In genomic region chr7:87797798-87798403, GRCh38 we compare ENCODE assay signal across 8 cellular contexts.
DNase-seq lines count a peak whose midpoint lies in the region; ATAC-seq and TF ChIP-seq lines count a peak whose summit lies in the region.

No MANE protein-coding gene starts in this region.

- DNase-seq in DMS 273 treated with DMSO at 0.1 percent for 48 hours (lab: John Stamatoyannopoulos, UW) = peak; percentile 69
- DNase-seq in GM19240 (ENCODE audit: insufficient read length, low spot score) = peak; percentile 3
- DNase-seq in NCI-H2171 treated with DMSO at 0.1 percent for 48 hours (lab: John Stamatoyannopoulos, UW) = peak; percentile 74
- DNase-seq in adrenal gland = no peak
- peak; percentile 22 to 38 (median 36) for DNase-seq in immature natural killer cell
- DNase-seq in superior temporal gyrus (ENCODE audit: extremely low spot score) = peak; percentile 77
- no peak for DNase-seq in ureter (ENCODE audit: low spot score)

- H3K9me3 ChIP-seq in adrenal gland (replicated peaks in 1 of 3) = no peaks in the 10 kb centered on the region

- no peak overlapping the region for H3K4me3 ChIP-seq in adrenal gland

- no peaks in the 10 kb centered on the region for H3K9me3 Mint-ChIP-seq in immature natural killer cell

- no peaks in the 10 kb centered on the region for H3K36me3 ChIP-seq in adrenal gland (replicated peaks in 1 of 2)

- H3K27ac Mint-ChIP-seq in immature natural killer cell = no peak overlapping the region

- no peaks in the 10 kb centered on the region for H3K4me1 ChIP-seq in adrenal gland (replicated peaks in 1 of 2)

- no peaks in the 10 kb centered on the region for H3K4me1 Mint-ChIP-seq in immature natural killer cell

- TF ChIP-seq POLR2A in adrenal gland (IDR thresholded peaks at IDR 0.05) = no peak

- no peaks in the 10 kb centered on the region for H3K36me3 Mint-ChIP-seq in immature natural killer cell

- H3K27me3 ChIP-seq in adrenal gland = no peaks in the 10 kb centered on the region

- intact Hi-C loops in adrenal gland (cut with DNase I) = no loop called here

- TF ChIP-seq CTCF in adrenal gland (IDR thresholded peaks at IDR 0.05) = peak; percentile 39 to 69 (median 62)

- H3K27me3 Mint-ChIP-seq in immature natural killer cell (ENCODE audit: low read depth in 3 of 3) = peaks cover 5 to 10% (median 6%) of the 10 kb centered on the region in 3 donors

- H3K4me3 Mint-ChIP-seq in immature natural killer cell = no peak overlapping the region

- H3K27ac ChIP-seq in adrenal gland = no peak overlapping the region

- 1 to 9% (median 8%) methylated on average over 4 of the region's 4 CpGs for WGBS in adrenal gland, 4 donors

- peak; percentile 84 for ATAC-seq in HG03108 (IDR thresholded peaks at IDR 0.05; ENCODE audit: unreplicated experiment)

Comparison
In these comparisons a context has a peak if more than half of its experiments do, and no peak if none do; other contexts are left out.
1. DNase-seq: peak in DMS 273 treated with DMSO at 0.1 percent for 48 hours (single experiment), GM19240 (single experiment), NCI-H2171 treated with DMSO at 0.1 percent for 48 hours (single experiment), immature natural killer cell (3 of 3) and superior temporal gyrus (single experiment); none in adrenal gland (0 of 7) and ureter (single experiment).